Comparison of ENCODE assay signal across 1 cellular context in genomic region chr14:35050652-35051051, GRCh38.
A peak's percentile ranks its signal among the peaks of the same experiment; 100 is the strongest.
TF ChIP-seq lines count a peak whose summit lies in the region.

No MANE protein-coding gene starts in this region.

TF ChIP-seq in K562, 482 proteins besides CTCF, POLR2A, EP300 and RAD21 (continued from another document):
- TF ChIP-seq, protein P1, sequence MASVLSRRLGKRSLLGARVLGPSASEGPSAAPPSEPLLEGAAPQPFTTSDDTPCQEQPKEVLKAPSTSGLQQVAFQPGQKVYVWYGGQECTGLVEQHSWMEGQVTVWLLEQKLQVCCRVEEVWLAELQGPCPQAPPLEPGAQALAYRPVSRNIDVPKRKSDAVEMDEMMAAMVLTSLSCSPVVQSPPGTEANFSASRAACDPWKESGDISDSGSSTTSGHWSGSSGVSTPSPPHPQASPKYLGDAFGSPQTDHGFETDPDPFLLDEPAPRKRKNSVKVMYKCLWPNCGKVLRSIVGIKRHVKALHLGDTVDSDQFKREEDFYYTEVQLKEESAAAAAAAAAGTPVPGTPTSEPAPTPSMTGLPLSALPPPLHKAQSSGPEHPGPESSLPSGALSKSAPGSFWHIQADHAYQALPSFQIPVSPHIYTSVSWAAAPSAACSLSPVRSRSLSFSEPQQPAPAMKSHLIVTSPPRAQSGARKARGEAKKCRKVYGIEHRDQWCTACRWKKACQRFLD (CRISPR knock-in tag; IDR thresholded peaks at IDR 0.05) = peak; percentile 54; the same call in 1 of the 2 replicates
- TF ChIP-seq ZNF143 (CRISPR knock-in tag; IDR thresholded peaks at IDR 0.05) = no peak
- peak; percentile 94 for TF ChIP-seq MAFK (IDR thresholded peaks at IDR 0.05; ENCODE audit: low read length)
TF ChIP-seq in K562: peak in this region for 44.
